In genomic region chr17:47889734-47890529, GRCh38 we compare ENCODE assay signal across 1 cellular context.
TF ChIP-seq lines count a peak whose summit lies in the region.

No MANE protein-coding gene starts in this region.

TF ChIP-seq in GM12878, 131 proteins besides CTCF, POLR2A, EP300 and RAD21 (continued from another document):
- TF ChIP-seq ZNF592 (IDR thresholded peaks at IDR 0.05), result no peak
- TF ChIP-seq IRF4 (IDR thresholded peaks at IDR 0.05; ENCODE audit: low read depth, low read length), result peak; percentile 35; the same call in 1 of the 2 replicates
- 0 out of 2 replicates have a peak, but pooled peaks have one; percentile 23 for TF ChIP-seq ELK1 (IDR thresholded peaks at IDR 0.05; ENCODE audit: low read depth, low read length)
- TF ChIP-seq NRF1 (conservative IDR thresholded peaks at IDR 0.05; ENCODE audit: low read depth, low read length), result no peak
- no peak for TF ChIP-seq RCOR1 (conservative IDR thresholded peaks at IDR 0.05; ENCODE audit: low read depth, low read length)
- no peak for TF ChIP-seq BCL11A (IDR thresholded peaks at IDR 0.05; ENCODE audit: low read depth, low read length)
- peak; percentile 98 for TF ChIP-seq SMC3 (IDR thresholded peaks at IDR 0.05; ENCODE audit: borderline replicate concordance, low read length)
- TF ChIP-seq PRDM15 (CRISPR knock-in tag; IDR thresholded peaks at IDR 0.05), result no peak
- TF ChIP-seq RFX5 (IDR thresholded peaks at IDR 0.05; ENCODE audit: low read depth, low read length), result peak; percentile 22; the same call in 1 of the 2 replicates
- no peak for TF ChIP-seq ZBTB40 (IDR thresholded peaks at IDR 0.05; ENCODE audit: borderline replicate concordance)
- TF ChIP-seq PML (IDR thresholded peaks at IDR 0.05; ENCODE audit: low read length), result no peak
- no peak for TF ChIP-seq IKZF2 (IDR thresholded peaks at IDR 0.05)
- TF ChIP-seq RELB (IDR thresholded peaks at IDR 0.05; ENCODE audit: low read depth), result no peak
- no peak for TF ChIP-seq ZSCAN29 (IDR thresholded peaks at IDR 0.05)
- no peak for TF ChIP-seq FOS (IDR thresholded peaks at IDR 0.05; ENCODE audit: borderline replicate concordance, extremely low read depth, insufficient read length)
- TF ChIP-seq NR2C2 (IDR thresholded peaks at IDR 0.05; ENCODE audit: borderline replicate concordance, control insufficient read depth, insufficient read length, low read depth), result no peak
- TF ChIP-seq ZBED1 (IDR thresholded peaks at IDR 0.05; ENCODE audit: borderline replicate concordance), result no peak
- TF ChIP-seq CEBPB (IDR thresholded peaks at IDR 0.05; ENCODE audit: borderline replicate concordance in 1 of 2, low read depth in 2 of 2, low read length in 2 of 2), result no peak
- TF ChIP-seq YY1 (IDR thresholded peaks at IDR 0.05; ENCODE audit: low read depth, low read length), result peak; percentile 78
- no peak for TF ChIP-seq SUPT20H (IDR thresholded peaks at IDR 0.05; ENCODE audit: borderline replicate concordance, control insufficient read depth, low read depth, low read length)
- TF ChIP-seq ZNF217 (IDR thresholded peaks at IDR 0.05), result no peak
- no peak for TF ChIP-seq EED (IDR thresholded peaks at IDR 0.05; ENCODE audit: low read depth)
- TF ChIP-seq SREBF2 (IDR thresholded peaks at IDR 0.05; ENCODE audit: low read length), result no peak
- TF ChIP-seq STAT3 (IDR thresholded peaks at IDR 0.05; ENCODE audit: low read depth, low read length), result no peak
- TF ChIP-seq BCL3 (IDR thresholded peaks at IDR 0.05; ENCODE audit: borderline replicate concordance, insufficient read depth, low read depth, low read length, poor library complexity, severe bottlenecking), result no peak
- no peak for TF ChIP-seq ZZZ3 (IDR thresholded peaks at IDR 0.05; ENCODE audit: control insufficient read depth, insufficient read length, low read depth)
- no peak for TF ChIP-seq CEBPZ (IDR thresholded peaks at IDR 0.05; ENCODE audit: low read depth, low read length)
- TF ChIP-seq JUNB (IDR thresholded peaks at IDR 0.05), result no peak
- no peak for TF ChIP-seq JUND (IDR thresholded peaks at IDR 0.05; ENCODE audit: low read depth, low read length)
- TF ChIP-seq ASH2L (IDR thresholded peaks at IDR 0.05; ENCODE audit: borderline replicate concordance, low read depth), result no peak
- 0 out of 2 replicates have a peak, but pooled peaks have one; percentile 70 for TF ChIP-seq SMARCA5 (IDR thresholded peaks at IDR 0.05)
- TF ChIP-seq MAX (IDR thresholded peaks at IDR 0.05; ENCODE audit: low read depth, low read length), result no peak
